In the genomic region with DNA sequence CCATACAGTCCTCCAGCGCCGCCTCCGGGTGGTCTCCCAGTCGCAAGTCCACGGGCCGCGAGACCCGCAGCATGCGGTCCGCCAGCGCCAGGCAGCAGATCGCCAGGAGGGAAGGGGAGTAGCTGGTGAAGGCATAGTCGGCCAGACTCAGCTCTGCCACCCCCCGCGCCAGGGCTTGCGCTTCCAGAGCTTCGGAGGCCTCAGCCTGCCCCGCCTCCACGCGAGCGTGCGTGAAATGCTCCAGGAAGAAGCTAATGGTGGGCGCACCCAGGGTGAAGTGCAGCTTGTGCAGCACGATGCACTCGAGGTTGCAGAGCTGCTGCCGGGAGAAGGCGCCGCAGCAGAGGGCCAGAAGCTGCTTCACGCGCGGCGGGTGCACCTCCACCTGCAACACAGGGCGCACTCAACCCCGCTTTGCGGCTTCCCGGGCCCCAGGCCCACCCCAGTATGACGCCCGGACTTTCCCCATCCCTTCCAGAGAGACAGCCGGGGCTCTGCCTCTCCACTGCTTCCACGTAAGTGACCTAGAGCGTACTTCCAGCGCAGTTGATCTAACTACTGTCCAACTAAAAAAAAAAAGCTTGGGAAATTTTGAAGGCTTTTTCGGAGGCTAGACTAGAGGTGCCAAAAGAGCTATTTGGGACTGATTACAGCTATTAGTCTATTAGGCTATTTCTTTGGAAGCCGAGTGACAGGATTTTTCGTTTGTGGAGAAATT, we compare ENCODE assay signal across 8 cellular contexts. TPM values are rescaled to one million over a fixed set of nuclear protein-coding genes. Genes with fewer than 3 reads are reported as not detected.
DNase-seq lines count a peak whose midpoint lies in the region; ATAC-seq and TF ChIP-seq lines count a peak whose summit lies in the region.

No MANE protein-coding gene starts in this region.

- no peak overlapping the region for H3K27ac ChIP-seq in KMS-11
- peak overlapping the region in 1 of 2 donors; percentile 66 for H3K27ac ChIP-seq in tibial artery

- no peak overlapping the region for H3K9ac ChIP-seq in KMS-11

- no peaks in the 10 kb centered on the region for H3K36me3 Mint-ChIP-seq in activated naive CD8-positive, alpha-beta T cell treated with anti-CD3 and anti-CD28 coated beads, Interleukin-2, amount 10 ng/mL, durations not matched to agents 7 days and 5 days

- H3K9me3 Mint-ChIP-seq in activated naive CD8-positive, alpha-beta T cell treated with anti-CD3 and anti-CD28 coated beads, Interleukin-2, amount 10 ng/mL, durations not matched to agents 7 days and 5 days: no peaks in the 10 kb centered on the region

- H3K4me3 ChIP-seq in KMS-11 (IDR thresholded peaks at IDR 0.05; ENCODE audit: insufficient read depth, low read depth, low read length) (no peak overlapping the region), tibial artery (peak overlapping the region; percentile 58 to 60)

- peak overlapping the region; percentile 75 for H3K4me2 ChIP-seq in KMS-11

- H3K36me3 ChIP-seq in KMS-11 (ENCODE audit: insufficient read depth) (no peaks in the 10 kb centered on the region), tibial artery (no peaks in the 10 kb centered on the region)

- H3K4me3 Mint-ChIP-seq in activated naive CD8-positive, alpha-beta T cell treated with anti-CD3 and anti-CD28 coated beads, Interleukin-2, amount 10 ng/mL, durations not matched to agents 7 days and 5 days: peak overlapping the region; percentile 85

- H3K27ac Mint-ChIP-seq in activated naive CD8-positive, alpha-beta T cell treated with anti-CD3 and anti-CD28 coated beads, Interleukin-2, amount 10 ng/mL, durations not matched to agents 7 days and 5 days: no peak overlapping the region

- TF ChIP-seq CTCF in KMS-11 (conservative IDR thresholded peaks at IDR 0.05; ENCODE audit: low read depth, low read length) (no peak), tibial artery (IDR thresholded peaks at IDR 0.05) (peak in 1 of 2 experiments; percentile 6)

- DNase-seq in COLO668 (lab: John Stamatoyannopoulos, UW; ENCODE audit: unreplicated experiment) (peak; percentile 29), left kidney (ENCODE audit: low read depth, low spot score) (peak; percentile 75), tibial artery (no peak), H4 (ENCODE audit: low spot score) (no peak)
- peak; percentile 64 for DNase-seq in activated naive CD8-positive, alpha-beta T cell treated with anti-CD3 and anti-CD28 coated beads, Interleukin-2, amount 10 ng/mL, durations not matched to agents 7 days and 5 days

- ATAC-seq in activated naive CD8-positive, alpha-beta T cell treated with anti-CD3 and anti-CD28 coated beads, Interleukin-2, amount 10 ng/mL, durations not matched to agents 7 days and 5 days (ENCODE audit: low read depth): no peak
- ATAC-seq in HG02981 (IDR thresholded peaks at IDR 0.05; ENCODE audit: unreplicated experiment) (no peak), HG02973 (IDR thresholded peaks at IDR 0.05; ENCODE audit: unreplicated experiment) (no peak)

- peaks cover 26% of the 10 kb centered on the region for H3K4me1 Mint-ChIP-seq in activated naive CD8-positive, alpha-beta T cell treated with anti-CD3 and anti-CD28 coated beads, Interleukin-2, amount 10 ng/mL, durations not matched to agents 7 days and 5 days

- no peaks in the 10 kb centered on the region for H4K20me1 ChIP-seq in KMS-11 (ENCODE audit: insufficient read depth)

- H3K27me3 ChIP-seq in KMS-11 (ENCODE audit: insufficient read depth, low read depth) (no peaks in the 10 kb centered on the region), tibial artery (peaks cover 0 to 78% of the 10 kb centered on the region in 2 donors)

- H3K27me3 Mint-ChIP-seq in activated naive CD8-positive, alpha-beta T cell treated with anti-CD3 and anti-CD28 coated beads, Interleukin-2, amount 10 ng/mL, durations not matched to agents 7 days and 5 days: peaks cover 81% of the 10 kb centered on the region

- H3K79me2 ChIP-seq in KMS-11 (ENCODE audit: insufficient read depth, low read depth): no peaks in the 10 kb centered on the region; the same call in 1 of the 2 replicates

- H3K4me1 ChIP-seq in KMS-11 (ENCODE audit: low read depth, poor library complexity, severe bottlenecking): peaks cover 20% of the 10 kb centered on the region
- peaks cover 0 to 44% (median 39%) of the 10 kb centered on the region in 4 donors for H3K4me1 ChIP-seq in tibial artery

- POLR2A ChIA-PET in activated naive CD8-positive, alpha-beta T cell treated with anti-CD3 and anti-CD28 coated beads, Interleukin-2, amount 10 ng/mL, durations not matched to agents 7 days and 5 days (lab: Charles Lee): no interaction called here

- no peaks in the 10 kb centered on the region for H3K9me3 ChIP-seq in tibial artery

- peak overlapping the region; percentile 99; the same call in 1 of the 2 replicates for H2AFZ ChIP-seq in KMS-11 (ENCODE audit: low read depth)

- intact Hi-C loops in tibial artery (cut with DNase I; ENCODE audit: low total_unique reads): loop anchor here (5.0 kb wide), 1 partner anchor 59 kb away; a partner anchor contains a TSS

RNA-seq across cellular contexts. Expression of a gene that starts 1.8 kb away (rescaled TPM):
- not detected for total RNA-seq in activated naive CD8-positive, alpha-beta T cell treated with anti-CD3 and anti-CD28 coated beads, Interleukin-2, amount 10 ng/mL, durations not matched to agents 7 days and 5 days
- total RNA-seq in H4 (2014; rRNA removed; shearing (Covaris generic)): 1.4 and 2.4 TPM in 2 replicates

RNA-seq across cellular contexts. Expression of a gene that starts 4.5 kb away (rescaled TPM):
- not detected for total RNA-seq in activated naive CD8-positive, alpha-beta T cell treated with anti-CD3 and anti-CD28 coated beads, Interleukin-2, amount 10 ng/mL, durations not matched to agents 7 days and 5 days
- 0.21 and 0.48 TPM in 2 replicates for total RNA-seq in H4 (2014; rRNA removed; shearing (Covaris generic))

RNA-seq across cellular contexts. Expression of a gene that starts 58.7 kb away (rescaled TPM):
- under 1 TPM; 0.28 to 0.48 TPM for total RNA-seq in activated naive CD8-positive, alpha-beta T cell treated with anti-CD3 and anti-CD28 coated beads, Interleukin-2, amount 10 ng/mL, durations not matched to agents 7 days and 5 days
- total RNA-seq in H4 (2014; rRNA removed; shearing (Covaris generic)): not detected in 2 replicates

Comparison
In these comparisons a context has a peak if more than half of its experiments do, and no peak if none do; other contexts are left out.
1. DNase-seq: peak in COLO668 (single experiment), activated naive CD8-positive, alpha-beta T cell treated with anti-CD3 and anti-CD28 coated beads, Interleukin-2, amount 10 ng/mL, durations not matched to agents 7 days and 5 days (single experiment) and left kidney (single experiment); none in tibial artery (0 of 2) and H4 (single experiment).